In genomic region chr10:20890009-20890408, GRCh38 we compare ENCODE assay signal across 20 cellular contexts. TPM values are rescaled to one million over a fixed set of nuclear protein-coding genes. Genes with fewer than 3 reads are reported as not detected.
A peak's percentile ranks its signal among the peaks of the same experiment; 100 is the strongest.
DNase-seq lines count a peak whose midpoint lies in the region; ATAC-seq and TF ChIP-seq lines count a peak whose summit lies in the region.
"Had no signal": no experiment of that assay in that cellular context is flagged by ENCODE, and none has a peak within 500 bp of the region (broad histone marks: within the 10 kb centered on the region; RNA-seq: fewer than 3 reads in every experiment).

No MANE protein-coding gene starts in this region.

- H3K27ac Mint-ChIP-seq in CD8-positive, alpha-beta T cell: no peak overlapping the region
- H3K27ac Mint-ChIP-seq: activated B cell treated with CpG ODN at 0.5 μM for 24 hours; CD4-positive, alpha-beta memory T cell had no signal

- H3K27me3 Mint-ChIP-seq in CD8-positive, alpha-beta T cell (ENCODE audit: low read depth): peaks cover 6% of the 10 kb centered on the region
- H3K27me3 Mint-ChIP-seq: CD4-positive, alpha-beta memory T cell had no signal

- POLR2A ChIA-PET in CD8-positive, alpha-beta T cell (lab: Charles Lee): no interaction called here

- H3K4me3 Mint-ChIP-seq in CD8-positive, alpha-beta T cell: no peak overlapping the region
- H3K4me3 Mint-ChIP-seq: activated B cell treated with CpG ODN at 0.5 μM for 24 hours; CD4-positive, alpha-beta memory T cell; H9 had no signal

- H3K27ac ChIP-seq in WERI-Rb-1: no peak overlapping the region
- no peak overlapping the region for H3K27ac ChIP-seq in CD8-positive, alpha-beta T cell (ENCODE audit: low read depth, low read length)
- H3K27ac ChIP-seq: gastroesophageal sphincter, PC-9, vagina had no signal

- H3K27me3 ChIP-seq in WERI-Rb-1 (ENCODE audit: insufficient read depth, low read depth, severe bottlenecking): no peaks in the 10 kb centered on the region
- H3K27me3 ChIP-seq in CD8-positive, alpha-beta T cell (ENCODE audit: insufficient read depth, low read length): no peaks in the 10 kb centered on the region
- H3K27me3 ChIP-seq: gastroesophageal sphincter, vagina had no signal

- no peaks in the 10 kb centered on the region for H3K4me1 ChIP-seq in CD8-positive, alpha-beta T cell (ENCODE audit: insufficient read depth, low read length)
- H3K4me1 ChIP-seq: gastroesophageal sphincter, vagina had no signal

- no peaks in the 10 kb centered on the region for H3K36me3 ChIP-seq in WERI-Rb-1
- no peaks in the 10 kb centered on the region for H3K36me3 ChIP-seq in CD8-positive, alpha-beta T cell (ENCODE audit: insufficient read depth, low read length)
- H3K36me3 ChIP-seq: gastroesophageal sphincter, vagina had no signal

- H3K36me3 Mint-ChIP-seq in CD8-positive, alpha-beta T cell: no peaks in the 10 kb centered on the region
- H3K36me3 Mint-ChIP-seq: CD4-positive, alpha-beta memory T cell had no signal

- H3K4me3 ChIP-seq in WERI-Rb-1 (ENCODE audit: low read depth, low read length): no peak overlapping the region
- no peak overlapping the region for H3K4me3 ChIP-seq in CD8-positive, alpha-beta T cell (ENCODE audit: low read depth, low read length)
- H3K4me3 ChIP-seq: gastroesophageal sphincter, PC-9, vagina had no signal

- H3K4me1 Mint-ChIP-seq in CD8-positive, alpha-beta T cell (ENCODE audit: low read depth): no peaks in the 10 kb centered on the region
- H3K4me1 Mint-ChIP-seq: activated B cell treated with CpG ODN at 0.5 μM for 24 hours; CD4-positive, alpha-beta memory T cell had no signal

- ATAC-seq in GM21367 (IDR thresholded peaks at IDR 0.05; ENCODE audit: unreplicated experiment): no peak
- no peak for ATAC-seq in CD8-positive, alpha-beta T cell
- ATAC-seq: gastroesophageal sphincter; stimulated activated naive CD8-positive, alpha-beta T cell treated with anti-CD3 and anti-CD28 coated beads, Interleukin-15, Interleukin-2, amounts not matched to agents 100 U/mL and 50 U/mL, for 24 hours had no signal

- intact Hi-C loops in CD8-positive, alpha-beta T cell (cut with DNase I, micrococcal nuclease): no loop called here

- CTCF ChIA-PET in CD8-positive, alpha-beta T cell (lab: Charles Lee): no interaction called here

- no peaks in the 10 kb centered on the region for H3K9me3 Mint-ChIP-seq in CD8-positive, alpha-beta T cell
- H3K9me3 Mint-ChIP-seq: activated B cell treated with CpG ODN at 0.5 μM for 24 hours, H9 had no signal

- no peaks in the 10 kb centered on the region for H3K9me3 ChIP-seq in WERI-Rb-1 (ENCODE audit: severe bottlenecking)
- H3K9me3 ChIP-seq in CD8-positive, alpha-beta T cell (ENCODE audit: low read length): no peaks in the 10 kb centered on the region
- H3K9me3 ChIP-seq: gastroesophageal sphincter, vagina had no signal

- no peak for TF ChIP-seq CTCF in WERI-Rb-1 (IDR thresholded peaks at IDR 0.05; ENCODE audit: low read depth, low read length)
- TF ChIP-seq CTCF in CD8-positive, alpha-beta T cell (IDR thresholded peaks at IDR 0.05): no peak

- peak; percentile 5 for DNase-seq in NCI-H2029 (lab: John Stamatoyannopoulos, UW)
- DNase-seq in NCI-H2029 treated with DMSO at 0.1 percent for 48 hours (lab: John Stamatoyannopoulos, UW): no peak
- DNase-seq in NCI-H2227 (lab: John Stamatoyannopoulos, UW; ENCODE audit: unreplicated experiment): peak; percentile 28
- DNase-seq in WERI-Rb-1: peak; percentile 16
- DNase-seq in islet precursor cell: peak; percentile 58
- no peak for DNase-seq in CD8-positive, alpha-beta T cell
- no peak for DNase-seq in central memory CD4-positive, alpha-beta T cell
- DNase-seq: activated B cell treated with CpG ODN at 0.5 μM for 24 hours; activated naive CD4-positive, alpha-beta T cell; caudate nucleus; CD4-positive, alpha-beta memory T cell; H9; KBM-7; occipital lobe; PC-9; stimulated activated naive CD8-positive, alpha-beta T cell treated with anti-CD3 and anti-CD28 coated beads, Interleukin-15, Interleukin-2, amounts not matched to agents 100 U/mL and 50 U/mL, for 24 hours; T-helper 1 cell had no signal

RNA-seq across cellular contexts. Expression of gene NEBL, which starts 7.1 kb away (rescaled TPM):
- not detected for total RNA-seq in CD8-positive, alpha-beta T cell
- total RNA-seq: activated B cell treated with CpG ODN at 0.5 μM for 24 hours; CD4-positive, alpha-beta memory T cell had no signal

Comparison
In these comparisons a context has a peak if more than half of its experiments do, and no peak if none do; other contexts are left out.
1. DNase-seq: peak in NCI-H2029 (single experiment), NCI-H2227 (single experiment), WERI-Rb-1 (single experiment) and islet precursor cell (single experiment); none in NCI-H2029 treated with DMSO at 0.1 percent for 48 hours (single experiment), CD8-positive, alpha-beta T cell (0 of 7) and central memory CD4-positive, alpha-beta T cell (single experiment).